Comparison of ENCODE assay signal across 21 cellular contexts in the genomic region with DNA sequence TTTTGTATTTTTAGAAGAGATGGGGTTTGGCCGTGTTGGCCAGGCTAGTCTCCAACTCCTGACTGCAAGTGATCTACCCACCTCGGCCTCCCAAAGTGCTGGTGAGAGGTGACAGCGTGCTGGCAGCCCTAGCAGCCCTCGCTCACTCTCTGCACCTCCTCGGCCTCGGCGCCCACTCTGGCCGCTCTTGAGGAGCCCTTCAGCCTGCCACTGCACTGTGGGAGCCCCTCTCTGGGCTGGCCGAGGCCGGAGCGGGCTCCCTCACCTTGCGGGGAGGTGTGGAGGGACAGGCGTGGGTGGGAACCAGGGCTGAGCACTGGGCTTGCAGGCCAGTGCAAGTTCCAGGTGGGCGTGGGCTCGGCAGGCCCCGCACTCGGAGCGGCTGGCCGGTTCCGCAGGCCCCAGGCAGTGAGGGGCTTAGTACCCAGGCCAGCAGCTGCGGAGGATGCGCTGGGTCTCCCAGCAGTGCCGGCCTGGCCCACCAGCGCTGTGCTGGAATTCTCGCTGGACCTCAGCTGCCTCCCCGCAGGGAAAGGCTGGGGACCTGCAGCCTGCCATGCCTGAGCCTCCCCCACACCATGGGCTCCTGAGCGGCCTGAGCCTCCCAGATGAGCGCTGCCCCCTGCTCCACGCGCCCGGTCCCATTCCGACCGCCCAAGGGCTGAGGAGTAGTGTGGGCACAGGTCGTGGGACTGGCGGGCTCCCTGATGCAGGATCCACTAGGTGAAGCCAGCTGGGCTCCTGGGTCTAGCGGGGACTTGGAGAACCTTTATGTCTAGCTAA. TPM values are rescaled to one million over a fixed set of nuclear protein-coding genes. Genes with fewer than 3 reads are reported as not detected.
DNase-seq lines count a peak whose midpoint lies in the region; ATAC-seq and TF ChIP-seq lines count a peak whose summit lies in the region.
"Had no signal": no experiment of that assay in that cellular context is flagged by ENCODE, and none has a peak within 500 bp of the region (broad histone marks: within the 10 kb centered on the region; RNA-seq: fewer than 3 reads in every experiment).

No MANE protein-coding gene starts in this region.

- H3K9me3 ChIP-seq in HCT116 (ENCODE audit: control insufficient read depth in 1 of 2, insufficient read depth in 1 of 2, low read depth in 1 of 2, low read length in 2 of 2) (no peaks in the 10 kb centered on the region), colonic mucosa (no peaks in the 10 kb centered on the region), neuronal stem cell (replicated peaks in 1 of 2; ENCODE audit: control insufficient read depth in 2 of 2, insufficient read depth in 1 of 2, low read depth in 1 of 2, low read length in 2 of 2) (peaks cover 4 to 5% of the 10 kb centered on the region in 2 donors), left lung (no peaks in the 10 kb centered on the region), neural progenitor cell (ENCODE audit: low read depth) (peaks cover 4% of the 10 kb centered on the region)
- H3K9me3 ChIP-seq: A549, BE2C, HAP-1 had no signal

- CTCF ChIA-PET in HCT116 (lab: Charles Lee) = no interaction called here

- H3K27ac Mint-ChIP-seq in neural progenitor cell = no peak overlapping the region
- H3K27ac Mint-ChIP-seq: CD4-positive, alpha-beta memory T cell; GM23338 had no signal

- ATAC-seq in HCT116 (no peak), sciatic nerve (no peak), HG03159 (IDR thresholded peaks at IDR 0.05; ENCODE audit: unreplicated experiment) (no peak), left lung (no peak)
- ATAC-seq: A549, GM23338 had no signal

- no peak overlapping the region for H3K14ac ChIP-seq in neuronal stem cell (ENCODE audit: low read length)

- no peak overlapping the region for H4K8ac ChIP-seq in neuronal stem cell (ENCODE audit: low read depth, low read length)

- H3K4me1 Mint-ChIP-seq in neural progenitor cell = peaks cover 13% of the 10 kb centered on the region

- peaks cover 12% of the 10 kb centered on the region for H3K9me3 Mint-ChIP-seq in neural progenitor cell

- RAD21 ChIA-PET in HCT116 (lab: Charles Lee; ENCODE audit: low non-redundant PET in 1 of 2, low total read pairs in 2 of 2, uncharacterized antibody in 2 of 2, unreplicated experiment in 2 of 2) = no interaction called here

- DNase-seq in HCT116 (ENCODE audit: low read depth, low spot score) = no peak
- DNase-seq in colonic mucosa = peak; percentile 15
- no peak for DNase-seq in neuronal stem cell (ENCODE audit: low spot score)
- DNase-seq in sciatic nerve (ENCODE audit: low spot score) = no peak
- DNase-seq in left lung = no peak
- no peak for DNase-seq in neural progenitor cell (ENCODE audit: low spot score)
- DNase-seq: 8988T; ACHN; AML-193; BE2C; C1 segment of cervical spinal cord; Calu3; CD4-positive, alpha-beta memory T cell; COR-L47; DMS53; DMS79 treated with DMSO at 0.1 percent for 48 hours; GF-D8 had no signal

- peak overlapping the region; percentile 54 for H3K18ac ChIP-seq in neuronal stem cell (ENCODE audit: low read length)

- H3K79me1 ChIP-seq in neuronal stem cell (ENCODE audit: low read depth, low read length) = peaks cover 1% of the 10 kb centered on the region

- no TSS peak for BruUV-seq in HCT116 (replicated peaks; lab: Mats Ljungman, UMichigan)

- no peak for TF ChIP-seq RAD21 in HCT116 (IDR thresholded peaks at IDR 0.05; ENCODE audit: low read depth)

- H3K27me3 Mint-ChIP-seq in neural progenitor cell (ENCODE audit: insufficient read depth, low read depth) = peaks cover 16% of the 10 kb centered on the region

- H4K20me1 ChIP-seq in HCT116 (ENCODE audit: insufficient read depth) = no peaks in the 10 kb centered on the region
- peaks cover 14% of the 10 kb centered on the region for H4K20me1 ChIP-seq in neural progenitor cell (ENCODE audit: low read depth)

- H3K27me3 ChIP-seq in HCT116 (ENCODE audit: insufficient read depth, low read length) = no peaks in the 10 kb centered on the region
- no peaks in the 10 kb centered on the region for H3K27me3 ChIP-seq in colonic mucosa
- H3K27me3 ChIP-seq in neuronal stem cell (ENCODE audit: control insufficient read depth in 3 of 3, insufficient read depth in 3 of 3, low read depth in 1 of 3, low read length in 3 of 3) = no peaks in the 10 kb centered on the region
- H3K27me3 ChIP-seq in left lung = no peaks in the 10 kb centered on the region
- peaks cover 8% of the 10 kb centered on the region for H3K27me3 ChIP-seq in neural progenitor cell
- H3K27me3 ChIP-seq: BE2C had no signal

- H3K9me2 ChIP-seq in HCT116 (ENCODE audit: insufficient read depth) = no peaks in the 10 kb centered on the region

- H3K4me3 Mint-ChIP-seq in neural progenitor cell = no peak overlapping the region
- H3K4me3 Mint-ChIP-seq: GM23338 had no signal

- intact Hi-C loops in HCT116 (cut with micrococcal nuclease) (no loop called here), colonic mucosa (cut with DNase I) (no loop called here), sciatic nerve (cut with DNase I) (no loop called here), left lung (cut with DNase I) (no loop called here)

- H2BK12ac ChIP-seq in neuronal stem cell (ENCODE audit: low read length) = peak overlapping the region; percentile 43

- H3K4me2 ChIP-seq in HCT116 (ENCODE audit: low read length) (no peak overlapping the region), neuronal stem cell (ENCODE audit: insufficient read depth, low read length, poor library complexity, severe bottlenecking) (no peak overlapping the region), neural progenitor cell (no peak overlapping the region)
- H3K4me2 ChIP-seq: A549, GM23338 had no signal

- peaks cover 12% of the 10 kb centered on the region for H3F3A ChIP-seq in neural progenitor cell (ENCODE audit: low read depth)

- POLR2A ChIA-PET in HCT116 (lab: Charles Lee) = interaction anchor here (1.0 kb wide), 1 partner anchor 13 kb away, joined by 3 read pairs; no protein-coding TSS in a partner anchor

- H2BK120ac ChIP-seq in neuronal stem cell (ENCODE audit: low read depth, low read length) = no peak overlapping the region

- H3K4ac ChIP-seq in neuronal stem cell (ENCODE audit: low read length) = no peak overlapping the region

- H2AFZ ChIP-seq in HCT116 (ENCODE audit: low read depth, low read length, poor library complexity, severe bottlenecking) (no peak overlapping the region), neuronal stem cell (ENCODE audit: low read length) (no peak overlapping the region), neural progenitor cell (replicated peaks) (no peak overlapping the region)
- H2AFZ ChIP-seq: GM23338 had no signal

- H3K27ac ChIP-seq in HCT116 (ENCODE audit: low read depth, low read length) = peak overlapping the region; percentile 11; the same call in 1 of the 2 replicates
- no peak overlapping the region for H3K27ac ChIP-seq in colonic mucosa
- no peak overlapping the region for H3K27ac ChIP-seq in neuronal stem cell (replicated peaks; ENCODE audit: low read length)
- H3K27ac ChIP-seq in left lung = no peak overlapping the region
- no peak overlapping the region for H3K27ac ChIP-seq in neural progenitor cell
- H3K27ac ChIP-seq: A549 had no signal

- TF ChIP-seq CTCF in HCT116 (IDR thresholded peaks at IDR 0.05 in 2 of 3, conservative IDR thresholded peaks at IDR 0.05 in 1 of 3; ENCODE audit: borderline replicate concordance in 1 of 3, insufficient read depth in 1 of 3, low read depth in 2 of 3, low read length in 2 of 3) (no peak), colonic mucosa (IDR thresholded peaks at IDR 0.05) (no peak), left lung (IDR thresholded peaks at IDR 0.05) (no peak), neural progenitor cell (IDR thresholded peaks at IDR 0.05) (no peak)

- TF ChIP-seq POLR2A in HCT116 (IDR thresholded peaks at IDR 0.05; ENCODE audit: borderline replicate concordance, extremely low read depth, insufficient read depth, insufficient read length) = no peak

- H3K9ac ChIP-seq in HCT116 (ENCODE audit: low read length) (no peak overlapping the region), colonic mucosa (ENCODE audit: low read depth in 2 of 2, low read length in 2 of 2) (no peak overlapping the region), neuronal stem cell (ENCODE audit: low read depth, low read length, poor library complexity) (peak overlapping the region; percentile 66), neural progenitor cell (no peak overlapping the region)

- H2AK5ac ChIP-seq in neuronal stem cell (ENCODE audit: low read depth, low read length) = peak overlapping the region; percentile 68

- no peak overlapping the region for H4K91ac ChIP-seq in neuronal stem cell (ENCODE audit: low read depth, low read length, poor library complexity)

- no peak overlapping the region for H2BK15ac ChIP-seq in neuronal stem cell (ENCODE audit: low read length)

- WGBS in neuronal stem cell (ENCODE audit: extremely low coverage in 2 of 2, insufficient read length in 2 of 2, insufficient replicate concordance in 1 of 2), 2 donors = no CpG with 5 or more reads among the region's 36 CpGs

- H3K4me1 ChIP-seq in HCT116 (ENCODE audit: control insufficient read depth in 1 of 2, insufficient read depth in 2 of 2, low read length in 2 of 2) = peaks cover 5 to 15% of the 10 kb centered on the region in 2 experiments
- H3K4me1 ChIP-seq in colonic mucosa = no peaks in the 10 kb centered on the region
- peaks cover 0 to under 1% of the 10 kb centered on the region in 2 donors for H3K4me1 ChIP-seq in neuronal stem cell (ENCODE audit: control insufficient read depth in 2 of 2, insufficient read depth in 1 of 2, low read depth in 1 of 2, low read length in 2 of 2)
- H3K4me1 ChIP-seq in left lung = peaks cover 3 to 18% of the 10 kb centered on the region in 2 donors
- H3K4me1 ChIP-seq in neural progenitor cell = peaks cover under 1% of the 10 kb centered on the region
- H3K4me1 ChIP-seq: BE2C had no signal

- H3K79me2 ChIP-seq in HCT116 (ENCODE audit: insufficient read depth, low read length) = peaks cover 15% of the 10 kb centered on the region
- peaks cover 15% of the 10 kb centered on the region for H3K79me2 ChIP-seq in neural progenitor cell (ENCODE audit: low read depth)

- H2BK5ac ChIP-seq in neuronal stem cell (ENCODE audit: low read length) = no peak overlapping the region

- H3K36me3 Mint-ChIP-seq in neural progenitor cell = no peaks in the 10 kb centered on the region

- H3K23ac ChIP-seq in neuronal stem cell (ENCODE audit: low read depth, low read length, poor library complexity) = peak overlapping the region; percentile 39

- H3K36me3 ChIP-seq in HCT116 (ENCODE audit: control insufficient read depth in 1 of 2, insufficient read depth in 2 of 2, low read length in 2 of 2) (no peaks in the 10 kb centered on the region), colonic mucosa (no peaks in the 10 kb centered on the region), neuronal stem cell (replicated peaks in 1 of 2; ENCODE audit: control insufficient read depth in 2 of 2, insufficient read depth in 2 of 2, low read length in 2 of 2) (no peaks in the 10 kb centered on the region), left lung (no peaks in the 10 kb centered on the region), neural progenitor cell (no peaks in the 10 kb centered on the region)
- H3K36me3 ChIP-seq: BE2C, HAP-1 had no signal

- no peak overlapping the region for H3K4me3 ChIP-seq in HCT116 (replicated peaks in 1 of 2; ENCODE audit: low read depth in 1 of 2, low read length in 2 of 2)
- H3K4me3 ChIP-seq in colonic mucosa = no peak overlapping the region
- no peak overlapping the region for H3K4me3 ChIP-seq in neuronal stem cell (ENCODE audit: low read length in 2 of 2)
- H3K4me3 ChIP-seq in left lung = no peak overlapping the region
- no peak overlapping the region for H3K4me3 ChIP-seq in neural progenitor cell
- H3K4me3 ChIP-seq: A549, GM23338, HAP-1 had no signal

RNA-seq across cellular contexts. Expression of gene LBR, which starts 3.4 kb away (rescaled TPM):
- total RNA-seq in HCT116 (2021; ENCODE audit: unreplicated experiment) (97.4 TPM), colonic mucosa (100 to 1,000 TPM; 111 to 147 TPM), sciatic nerve (48.8 TPM), left lung (10 to 100 TPM; 42.4 to 75.0 TPM), neural progenitor cell (ENCODE audit: low replicate concordance) (116 and 171 TPM in 2 replicates)
- 19.3 and 32.1 TPM in 2 replicates for polyA plus RNA-seq in HCT116 (2012)
- 82.5 TPM for polyA plus RNA-seq in neuronal stem cell (2013, experiment 1 of 2)
- 83.8 TPM for polyA plus RNA-seq in neuronal stem cell (2013, experiment 2 of 2)
